In the genomic region with DNA sequence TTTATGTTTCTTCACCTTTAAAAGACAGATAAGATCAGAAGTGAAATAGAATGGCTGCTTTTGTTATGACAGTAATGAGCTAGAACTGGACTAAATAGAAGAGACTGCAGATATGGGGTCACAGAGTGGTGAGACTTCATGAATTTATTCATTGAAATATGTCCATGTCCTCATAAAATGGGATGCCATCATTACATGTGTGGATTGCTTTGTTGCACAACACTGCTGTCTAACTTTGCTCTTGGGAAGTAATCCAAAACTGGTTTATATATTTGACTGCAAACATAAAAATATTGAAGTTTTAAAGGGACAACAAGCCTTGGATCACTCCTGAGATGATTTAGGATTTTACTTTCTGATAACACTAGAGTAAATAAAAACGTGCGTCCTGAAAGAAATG, we compare ENCODE assay signal across 2 cellular contexts.
A peak's percentile ranks its signal among the peaks of the same experiment; 100 is the strongest.
TF ChIP-seq lines count a peak whose summit lies in the region.

No MANE protein-coding gene starts in this region.

TF ChIP-seq in SK-N-SH treated with all-trans-retinoic acid at 6 μM for 48 hours, 23 proteins besides CTCF, POLR2A, EP300 and RAD21 (continued from another document):
- peak; percentile 39 for TF ChIP-seq ISL1 (CRISPR knock-in tag; IDR thresholded peaks at IDR 0.05)
- TF ChIP-seq, protein P1, sequence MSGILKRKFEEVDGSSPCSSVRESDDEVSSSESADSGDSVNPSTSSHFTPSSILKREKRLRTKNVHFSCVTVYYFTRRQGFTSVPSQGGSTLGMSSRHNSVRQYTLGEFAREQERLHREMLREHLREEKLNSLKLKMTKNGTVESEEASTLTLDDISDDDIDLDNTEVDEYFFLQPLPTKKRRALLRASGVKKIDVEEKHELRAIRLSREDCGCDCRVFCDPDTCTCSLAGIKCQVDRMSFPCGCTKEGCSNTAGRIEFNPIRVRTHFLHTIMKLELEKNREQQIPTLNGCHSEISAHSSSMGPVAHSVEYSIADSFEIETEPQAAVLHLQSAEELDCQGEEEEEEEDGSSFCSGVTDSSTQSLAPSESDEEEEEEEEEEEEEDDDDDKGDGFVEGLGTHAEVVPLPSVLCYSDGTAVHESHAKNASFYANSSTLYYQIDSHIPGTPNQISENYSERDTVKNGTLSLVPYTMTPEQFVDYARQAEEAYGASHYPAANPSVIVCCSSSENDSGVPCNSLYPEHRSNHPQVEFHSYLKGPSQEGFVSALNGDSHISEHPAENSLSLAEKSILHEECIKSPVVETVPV (CRISPR knock-in tag; IDR thresholded peaks at IDR 0.05), result no peak
- TF ChIP-seq ESRRG (CRISPR knock-in tag; IDR thresholded peaks at IDR 0.05), result no peak

TF ChIP-seq in SK-N-SH, 30 proteins besides CTCF, POLR2A, EP300 and RAD21 (continued from another document):
- TF ChIP-seq NRF1 (IDR thresholded peaks at IDR 0.05; ENCODE audit: low read depth, low read length), result no peak
